16 cellular contexts compared by ENCODE assay signal in genomic region chr18:59079264-59079972, GRCh38.
DNase-seq lines count a peak whose midpoint lies in the region; ATAC-seq and TF ChIP-seq lines count a peak whose summit lies in the region.
"Had no signal": no experiment of that assay in that cellular context is flagged by ENCODE, and none has a peak within 500 bp of the region (broad histone marks: within the 10 kb centered on the region; RNA-seq: fewer than 3 reads in every experiment).

No MANE protein-coding gene starts in this region.

- H2AFZ ChIP-seq in parathyroid adenoma, result peak overlapping the region; percentile 25
- H2AFZ ChIP-seq: GM23248 had no signal

- H3K4me3 ChIP-seq in parathyroid adenoma (ENCODE audit: low read depth, low read length) (no peak overlapping the region), gastroesophageal sphincter (no peak overlapping the region)
- H3K4me3 ChIP-seq: GM23248, tibial artery had no signal

- no peak for TF ChIP-seq EP300 in gastroesophageal sphincter (IDR thresholded peaks at IDR 0.05)

- CTCF ChIA-PET in HEK293T (lab: Yijun Ruan, JAX), result interaction anchor here (0.6 to 1.5 kb wide), 2 partner anchors 9 to 380 kb away, joined by 3 to 5 read pairs; no protein-coding TSS in a partner anchor

- no peak for TF ChIP-seq POLR2A in gastroesophageal sphincter (IDR thresholded peaks at IDR 0.05)

- ATAC-seq in gastroesophageal sphincter (no peak), GM21423 (IDR thresholded peaks at IDR 0.05; ENCODE audit: unreplicated experiment) (no peak)
- ATAC-seq: HepG2, left colon had no signal

- H3K36me3 ChIP-seq in parathyroid adenoma (ENCODE audit: control insufficient read depth, insufficient read depth, low read length) (no peaks in the 10 kb centered on the region), gastroesophageal sphincter (no peaks in the 10 kb centered on the region)
- H3K36me3 ChIP-seq: BE2C, tibial artery had no signal

- TF ChIP-seq CTCF in parathyroid adenoma (IDR thresholded peaks at IDR 0.05), result no peak
- no peak for TF ChIP-seq CTCF in gastroesophageal sphincter (IDR thresholded peaks at IDR 0.05)

- H3K27ac ChIP-seq in parathyroid adenoma, result peak overlapping the region; percentile 24
- no peak overlapping the region for H3K27ac ChIP-seq in gastroesophageal sphincter
- H3K27ac ChIP-seq: GM23248, tibial artery had no signal

- peak overlapping the region; percentile 43 for H3K4me2 ChIP-seq in parathyroid adenoma (ENCODE audit: low read length)

- WGBS in gastroesophageal sphincter (ENCODE audit: low coverage in 1 of 2), 2 donors, result 86 to 92% methylated on average over 2 to 6 of the region's 7 CpGs

- POLR2A ChIA-PET in HEK293T (lab: Yijun Ruan, JAX), result no interaction called here

- H3K27me3 ChIP-seq in parathyroid adenoma (ENCODE audit: control insufficient read depth, insufficient read depth, low read length), result no peaks in the 10 kb centered on the region
- H3K27me3 ChIP-seq in gastroesophageal sphincter, result peaks cover 18% of the 10 kb centered on the region
- H3K27me3 ChIP-seq: BE2C had no signal

- H3K9ac ChIP-seq in parathyroid adenoma, result no peak overlapping the region
- H3K9ac ChIP-seq: GM23248 had no signal

- H3K79me2 ChIP-seq in parathyroid adenoma, result no peaks in the 10 kb centered on the region

- H3K4me1 ChIP-seq in parathyroid adenoma, result peaks cover 17% of the 10 kb centered on the region
- H3K4me1 ChIP-seq in gastroesophageal sphincter, result peaks cover 0 to 4% (median 0%) of the 10 kb centered on the region in 3 donors
- H3K4me1 ChIP-seq: BE2C, tibial artery had no signal

- no peaks in the 10 kb centered on the region for H3K9me3 ChIP-seq in parathyroid adenoma (ENCODE audit: control insufficient read depth, low read length)
- no peaks in the 10 kb centered on the region for H3K9me3 ChIP-seq in gastroesophageal sphincter
- H3K9me3 ChIP-seq: BE2C, tibial artery had no signal

- DNase-seq in HEK293T (ENCODE audit: extremely low spot score), result peak; percentile 29
- DNase-seq in NCI-H2081 (lab: John Stamatoyannopoulos, UW), result peak; percentile 43 to 77
- DNase-seq in NCI-H774 (lab: John Stamatoyannopoulos, UW), result peak; percentile 82
- no peak for DNase-seq in LoVo (ENCODE audit: low spot score)
- DNase-seq: activated CD4-positive, alpha-beta T cell treated with anti-CD3 and anti-CD28 coated beads, Interleukin-2, amount 50 U/mL, for 48 hours; BE2C; cerebellar nuclear complex; foreskin fibroblast; GM23248; left colon; NCI-H1048; tibial artery had no signal

TF ChIP-seq in HEK293T, 16 proteins besides CTCF, POLR2A, EP300 and RAD21:
- TF ChIP-seq NFRKB (IDR thresholded peaks at IDR 0.05), result no peak
- no peak for TF ChIP-seq SUZ12 (IDR thresholded peaks at IDR 0.05)
- no peak for TF ChIP-seq LEF1 (IDR thresholded peaks at IDR 0.05; ENCODE audit: borderline replicate concordance)
- TF ChIP-seq FOXA1 (IDR thresholded peaks at IDR 0.05), result no peak
- no peak for TF ChIP-seq L3MBTL2 (conservative IDR thresholded peaks at IDR 0.05)
- peak; percentile 66; the same call in 1 of the 2 replicates for TF ChIP-seq CTBP1 (IDR thresholded peaks at IDR 0.05; ENCODE audit: borderline replicate concordance)
- no peak for TF ChIP-seq ZNF384 (IDR thresholded peaks at IDR 0.05)
- TF ChIP-seq PKNOX1 (IDR thresholded peaks at IDR 0.05), result no peak
TF ChIP-seq in HEK293T: peak in this region for 1.
